Comparison of ENCODE assay signal across 1 cellular context in genomic region chr4:38243385-38244053, GRCh38.
A peak's percentile ranks its signal among the peaks of the same experiment; 100 is the strongest.
TF ChIP-seq lines count a peak whose summit lies in the region.

No MANE protein-coding gene starts in this region.

TF ChIP-seq in K562, 482 proteins besides CTCF, POLR2A, EP300 and RAD21 (continued from another document):
- peak; percentile 25; the same call in 1 of the 2 replicates for TF ChIP-seq PHF8 (IDR thresholded peaks at IDR 0.05; ENCODE audit: borderline replicate concordance, low read length)
- no peak for TF ChIP-seq TAF15 (IDR thresholded peaks at IDR 0.05; ENCODE audit: low read depth, low read length)
- TF ChIP-seq, protein P1, sequence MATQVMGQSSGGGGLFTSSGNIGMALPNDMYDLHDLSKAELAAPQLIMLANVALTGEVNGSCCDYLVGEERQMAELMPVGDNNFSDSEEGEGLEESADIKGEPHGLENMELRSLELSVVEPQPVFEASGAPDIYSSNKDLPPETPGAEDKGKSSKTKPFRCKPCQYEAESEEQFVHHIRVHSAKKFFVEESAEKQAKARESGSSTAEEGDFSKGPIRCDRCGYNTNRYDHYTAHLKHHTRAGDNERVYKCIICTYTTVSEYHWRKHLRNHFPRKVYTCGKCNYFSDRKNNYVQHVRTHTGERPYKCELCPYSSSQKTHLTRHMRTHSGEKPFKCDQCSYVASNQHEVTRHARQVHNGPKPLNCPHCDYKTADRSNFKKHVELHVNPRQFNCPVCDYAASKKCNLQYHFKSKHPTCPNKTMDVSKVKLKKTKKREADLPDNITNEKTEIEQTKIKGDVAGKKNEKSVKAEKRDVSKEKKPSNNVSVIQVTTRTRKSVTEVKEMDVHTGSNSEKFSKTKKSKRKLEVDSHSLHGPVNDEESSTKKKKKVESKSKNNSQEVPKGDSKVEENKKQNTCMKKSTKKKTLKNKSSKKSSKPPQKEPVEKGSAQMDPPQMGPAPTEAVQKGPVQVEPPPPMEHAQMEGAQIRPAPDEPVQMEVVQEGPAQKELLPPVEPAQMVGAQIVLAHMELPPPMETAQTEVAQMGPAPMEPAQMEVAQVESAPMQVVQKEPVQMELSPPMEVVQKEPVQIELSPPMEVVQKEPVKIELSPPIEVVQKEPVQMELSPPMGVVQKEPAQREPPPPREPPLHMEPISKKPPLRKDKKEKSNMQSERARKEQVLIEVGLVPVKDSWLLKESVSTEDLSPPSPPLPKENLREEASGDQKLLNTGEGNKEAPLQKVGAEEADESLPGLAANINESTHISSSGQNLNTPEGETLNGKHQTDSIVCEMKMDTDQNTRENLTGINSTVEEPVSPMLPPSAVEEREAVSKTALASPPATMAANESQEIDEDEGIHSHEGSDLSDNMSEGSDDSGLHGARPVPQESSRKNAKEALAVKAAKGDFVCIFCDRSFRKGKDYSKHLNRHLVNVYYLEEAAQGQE (CRISPR knock-in tag; IDR thresholded peaks at IDR 0.05; ENCODE audit: low read depth), result no peak
- TF ChIP-seq TRIM25 (IDR thresholded peaks at IDR 0.05; ENCODE audit: borderline replicate concordance), result peak; percentile 96; the same call in 1 of the 2 replicates
- TF ChIP-seq MEF2A (IDR thresholded peaks at IDR 0.05; ENCODE audit: control insufficient read depth, low read depth, low read length), result no peak
- TF ChIP-seq, protein P2, sequence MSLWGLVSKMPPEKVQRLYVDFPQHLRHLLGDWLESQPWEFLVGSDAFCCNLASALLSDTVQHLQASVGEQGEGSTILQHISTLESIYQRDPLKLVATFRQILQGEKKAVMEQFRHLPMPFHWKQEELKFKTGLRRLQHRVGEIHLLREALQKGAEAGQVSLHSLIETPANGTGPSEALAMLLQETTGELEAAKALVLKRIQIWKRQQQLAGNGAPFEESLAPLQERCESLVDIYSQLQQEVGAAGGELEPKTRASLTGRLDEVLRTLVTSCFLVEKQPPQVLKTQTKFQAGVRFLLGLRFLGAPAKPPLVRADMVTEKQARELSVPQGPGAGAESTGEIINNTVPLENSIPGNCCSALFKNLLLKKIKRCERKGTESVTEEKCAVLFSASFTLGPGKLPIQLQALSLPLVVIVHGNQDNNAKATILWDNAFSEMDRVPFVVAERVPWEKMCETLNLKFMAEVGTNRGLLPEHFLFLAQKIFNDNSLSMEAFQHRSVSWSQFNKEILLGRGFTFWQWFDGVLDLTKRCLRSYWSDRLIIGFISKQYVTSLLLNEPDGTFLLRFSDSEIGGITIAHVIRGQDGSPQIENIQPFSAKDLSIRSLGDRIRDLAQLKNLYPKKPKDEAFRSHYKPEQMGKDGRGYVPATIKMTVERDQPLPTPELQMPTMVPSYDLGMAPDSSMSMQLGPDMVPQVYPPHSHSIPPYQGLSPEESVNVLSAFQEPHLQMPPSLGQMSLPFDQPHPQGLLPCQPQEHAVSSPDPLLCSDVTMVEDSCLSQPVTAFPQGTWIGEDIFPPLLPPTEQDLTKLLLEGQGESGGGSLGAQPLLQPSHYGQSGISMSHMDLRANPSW (CRISPR knock-in tag; IDR thresholded peaks at IDR 0.05), result no peak
- peak; percentile 76 for TF ChIP-seq ZBTB40 (IDR thresholded peaks at IDR 0.05)
- TF ChIP-seq ZBTB40 (CRISPR knock-in tag; IDR thresholded peaks at IDR 0.05), result no peak
- TF ChIP-seq, protein P3, sequence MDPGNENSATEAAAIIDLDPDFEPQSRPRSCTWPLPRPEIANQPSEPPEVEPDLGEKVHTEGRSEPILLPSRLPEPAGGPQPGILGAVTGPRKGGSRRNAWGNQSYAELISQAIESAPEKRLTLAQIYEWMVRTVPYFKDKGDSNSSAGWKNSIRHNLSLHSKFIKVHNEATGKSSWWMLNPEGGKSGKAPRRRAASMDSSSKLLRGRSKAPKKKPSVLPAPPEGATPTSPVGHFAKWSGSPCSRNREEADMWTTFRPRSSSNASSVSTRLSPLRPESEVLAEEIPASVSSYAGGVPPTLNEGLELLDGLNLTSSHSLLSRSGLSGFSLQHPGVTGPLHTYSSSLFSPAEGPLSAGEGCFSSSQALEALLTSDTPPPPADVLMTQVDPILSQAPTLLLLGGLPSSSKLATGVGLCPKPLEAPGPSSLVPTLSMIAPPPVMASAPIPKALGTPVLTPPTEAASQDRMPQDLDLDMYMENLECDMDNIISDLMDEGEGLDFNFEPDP (CRISPR knock-in tag; IDR thresholded peaks at IDR 0.05), result no peak
- TF ChIP-seq HMBOX1 (IDR thresholded peaks at IDR 0.05), result no peak
- TF ChIP-seq TARDBP (IDR thresholded peaks at IDR 0.05), result peak; percentile 26; the same call in 1 of the 2 replicates
- TF ChIP-seq ELF2 (CRISPR knock-in tag; IDR thresholded peaks at IDR 0.05), result no peak
- no peak for TF ChIP-seq SMAD1 (IDR thresholded peaks at IDR 0.05; ENCODE audit: low read depth, low read length, partially characterized antibody)
- 0 out of 2 replicates have a peak, but pooled peaks have one; percentile 24 for TF ChIP-seq SMARCE1 (IDR thresholded peaks at IDR 0.05)
- TF ChIP-seq PRMT5 (CRISPR knock-in tag; IDR thresholded peaks at IDR 0.05), result no peak
- TF ChIP-seq, protein P4, sequence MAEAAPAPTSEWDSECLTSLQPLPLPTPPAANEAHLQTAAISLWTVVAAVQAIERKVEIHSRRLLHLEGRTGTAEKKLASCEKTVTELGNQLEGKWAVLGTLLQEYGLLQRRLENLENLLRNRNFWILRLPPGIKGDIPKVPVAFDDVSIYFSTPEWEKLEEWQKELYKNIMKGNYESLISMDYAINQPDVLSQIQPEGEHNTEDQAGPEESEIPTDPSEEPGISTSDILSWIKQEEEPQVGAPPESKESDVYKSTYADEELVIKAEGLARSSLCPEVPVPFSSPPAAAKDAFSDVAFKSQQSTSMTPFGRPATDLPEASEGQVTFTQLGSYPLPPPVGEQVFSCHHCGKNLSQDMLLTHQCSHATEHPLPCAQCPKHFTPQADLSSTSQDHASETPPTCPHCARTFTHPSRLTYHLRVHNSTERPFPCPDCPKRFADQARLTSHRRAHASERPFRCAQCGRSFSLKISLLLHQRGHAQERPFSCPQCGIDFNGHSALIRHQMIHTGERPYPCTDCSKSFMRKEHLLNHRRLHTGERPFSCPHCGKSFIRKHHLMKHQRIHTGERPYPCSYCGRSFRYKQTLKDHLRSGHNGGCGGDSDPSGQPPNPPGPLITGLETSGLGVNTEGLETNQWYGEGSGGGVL (CRISPR knock-in tag; IDR thresholded peaks at IDR 0.05), result no peak
- TF ChIP-seq ZNF436 (CRISPR knock-in tag; IDR thresholded peaks at IDR 0.05), result no peak
- no peak; the same call in 1 of the 2 replicates for TF ChIP-seq MTA3 (IDR thresholded peaks at IDR 0.05; ENCODE audit: borderline replicate concordance)
- TF ChIP-seq E2F3 (CRISPR knock-in tag; IDR thresholded peaks at IDR 0.05), result no peak
- 0 out of 2 replicates have a peak, but pooled peaks have one; percentile 15 for TF ChIP-seq KHSRP (IDR thresholded peaks at IDR 0.05)
- TF ChIP-seq ZNF586 (CRISPR knock-in tag; conservative IDR thresholded peaks at IDR 0.05), result no peak
- no peak for TF ChIP-seq TCF3 (CRISPR knock-in tag; IDR thresholded peaks at IDR 0.05)
- TF ChIP-seq RAD51 (IDR thresholded peaks at IDR 0.05; ENCODE audit: borderline replicate concordance, low read depth), result no peak
- TF ChIP-seq ETV6 (IDR thresholded peaks at IDR 0.05; ENCODE audit: borderline replicate concordance in 1 of 2, low read depth in 2 of 2, low read length in 1 of 2), result no peak
- TF ChIP-seq ETV6 (CRISPR knock-in tag; IDR thresholded peaks at IDR 0.05; ENCODE audit: borderline replicate concordance), result no peak
- TF ChIP-seq, protein P5, sequence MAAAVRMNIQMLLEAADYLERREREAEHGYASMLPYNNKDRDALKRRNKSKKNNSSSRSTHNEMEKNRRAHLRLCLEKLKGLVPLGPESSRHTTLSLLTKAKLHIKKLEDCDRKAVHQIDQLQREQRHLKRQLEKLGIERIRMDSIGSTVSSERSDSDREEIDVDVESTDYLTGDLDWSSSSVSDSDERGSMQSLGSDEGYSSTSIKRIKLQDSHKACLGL (CRISPR knock-in tag; IDR thresholded peaks at IDR 0.05; ENCODE audit: borderline replicate concordance, poor library complexity, severe bottlenecking), result no peak
- no peak for TF ChIP-seq MYNN (IDR thresholded peaks at IDR 0.05)
- TF ChIP-seq MYNN (CRISPR knock-in tag; IDR thresholded peaks at IDR 0.05), result no peak
- TF ChIP-seq ADNP (tag; IDR thresholded peaks at IDR 0.05), result peak; percentile 83
- no peak for TF ChIP-seq PTBP1 (IDR thresholded peaks at IDR 0.05; ENCODE audit: low read depth, low read length)
- no peak for TF ChIP-seq SRSF9 (IDR thresholded peaks at IDR 0.05; ENCODE audit: borderline replicate concordance, low read depth, low read length)
- TF ChIP-seq KLF6 (CRISPR knock-in tag; IDR thresholded peaks at IDR 0.05; ENCODE audit: borderline replicate concordance), result no peak
- peak; percentile 52 for TF ChIP-seq RBFOX2 (IDR thresholded peaks at IDR 0.05; ENCODE audit: low read depth, low read length)
